Comparison of ENCODE assay signal across 11 cellular contexts in genomic region chr6:43012364-43012763, GRCh38. TPM values are rescaled to one million over a fixed set of nuclear protein-coding genes. Genes with fewer than 3 reads are reported as not detected.
DNase-seq lines count a peak whose midpoint lies in the region; TF ChIP-seq lines count a peak whose summit lies in the region.
"Had no signal": no experiment of that assay in that cellular context is flagged by ENCODE, and none has a peak within 500 bp of the region (broad histone marks: within the 10 kb centered on the region; RNA-seq: fewer than 3 reads in every experiment).

No MANE protein-coding gene starts in this region.

- peak overlapping the region; percentile 73 for H3K9ac ChIP-seq in NT2/D1 (ENCODE audit: insufficient read length, low read depth)
- peak overlapping the region; percentile 73 to 76 for H3K9ac ChIP-seq in duodenal mucosa (ENCODE audit: low read depth in 1 of 2, low read length in 2 of 2)
- H3K9ac ChIP-seq in neural progenitor cell = peak overlapping the region; percentile 74

- no peaks in the 10 kb centered on the region for H4K20me1 ChIP-seq in DOHH2 (ENCODE audit: control insufficient read depth, insufficient read depth, low read depth, low read length)
- H4K20me1 ChIP-seq in neural progenitor cell (ENCODE audit: low read depth) = peaks cover 16% of the 10 kb centered on the region

- H3F3A ChIP-seq in DOHH2 (ENCODE audit: control insufficient read depth, insufficient read depth) = no peaks in the 10 kb centered on the region
- peaks cover 13% of the 10 kb centered on the region for H3F3A ChIP-seq in neural progenitor cell (ENCODE audit: low read depth)

- DNase-seq in NT2/D1 (ENCODE audit: low read depth, low spot score) = no peak
- DNase-seq in neural progenitor cell (ENCODE audit: low spot score) = no peak
- DNase-seq in SKM-1 treated with dmso at 0.1 percent for 144 hours (lab: John Stamatoyannopoulos, UW; ENCODE audit: unreplicated experiment) = no peak
- no peak for DNase-seq in NCI-H1436 (lab: John Stamatoyannopoulos, UW)
- no peak for DNase-seq in NCI-H1417 (lab: John Stamatoyannopoulos, UW)
- no peak for DNase-seq in SIG-M5 (lab: John Stamatoyannopoulos, UW)
- DNase-seq: NCI-H1048, sigmoid colon had no signal

- peak overlapping the region; percentile 88 for H3K4me3 ChIP-seq in DOHH2 (ENCODE audit: low read length)
- H3K4me3 ChIP-seq in NT2/D1 (ENCODE audit: insufficient read length, low read depth) = no peak overlapping the region
- H3K4me3 ChIP-seq in duodenal mucosa (ENCODE audit: low read depth in 1 of 2, low read length in 2 of 2) = peak overlapping the region in 1 of 2 donors; percentile 80
- H3K4me3 ChIP-seq in neural progenitor cell = peak overlapping the region; percentile 82

- no peak for TF ChIP-seq CTCF in DOHH2 (IDR thresholded peaks at IDR 0.05; ENCODE audit: low read depth, low read length, poor library complexity, severe bottlenecking)
- no peak for TF ChIP-seq CTCF in neural progenitor cell (IDR thresholded peaks at IDR 0.05)

- H3K27ac Mint-ChIP-seq in neural progenitor cell = no peak overlapping the region

- H3K9me3 Mint-ChIP-seq in neural progenitor cell = no peaks in the 10 kb centered on the region

- peaks cover 4% of the 10 kb centered on the region for H3K27me3 Mint-ChIP-seq in neural progenitor cell (ENCODE audit: insufficient read depth, low read depth)

- H3K4me1 ChIP-seq in DOHH2 (ENCODE audit: control insufficient read depth, low read length) (peaks cover 36% of the 10 kb centered on the region), NT2/D1 (ENCODE audit: insufficient read depth, insufficient read length) (peaks cover 6% of the 10 kb centered on the region), duodenal mucosa (ENCODE audit: control insufficient read depth in 1 of 2, insufficient read depth in 2 of 2, low read length in 2 of 2) (peaks cover 27 to 34% of the 10 kb centered on the region in 2 donors), neural progenitor cell (peaks cover 18% of the 10 kb centered on the region)

- peak overlapping the region; percentile 95 for H3K4me3 Mint-ChIP-seq in neural progenitor cell

- H3K4me1 Mint-ChIP-seq in neural progenitor cell = peaks cover 32% of the 10 kb centered on the region

- no peaks in the 10 kb centered on the region for H3K9me2 ChIP-seq in DOHH2 (replicated peaks; ENCODE audit: control insufficient read depth, low read length)

- H3K9me3 ChIP-seq in DOHH2 (ENCODE audit: control insufficient read depth, insufficient read depth, low read length) (no peaks in the 10 kb centered on the region), NT2/D1 (ENCODE audit: insufficient read depth, low read length) (no peaks in the 10 kb centered on the region), duodenal mucosa (ENCODE audit: control insufficient read depth in 1 of 2, low read length in 2 of 2) (no peaks in the 10 kb centered on the region), neural progenitor cell (ENCODE audit: low read depth) (no peaks in the 10 kb centered on the region)
- H3K9me3 ChIP-seq: sigmoid colon, SJSA1 had no signal

- H3K36me3 ChIP-seq in DOHH2 (ENCODE audit: control insufficient read depth, low read length) (peaks cover 62% of the 10 kb centered on the region), NT2/D1 (ENCODE audit: insufficient read depth, insufficient read length, low read length) (peaks cover 62% of the 10 kb centered on the region), duodenal mucosa (ENCODE audit: control insufficient read depth in 1 of 2, insufficient read depth in 2 of 2, low read length in 2 of 2) (peaks cover 33 to 54% of the 10 kb centered on the region in 2 donors), neural progenitor cell (no peaks in the 10 kb centered on the region)

- H2AFZ ChIP-seq in neural progenitor cell (replicated peaks) = no peak overlapping the region

- H3K27me3 ChIP-seq in DOHH2 (ENCODE audit: control insufficient read depth, low read length) (no peaks in the 10 kb centered on the region), NT2/D1 (ENCODE audit: insufficient read depth, insufficient read length) (no peaks in the 10 kb centered on the region), duodenal mucosa (ENCODE audit: control insufficient read depth in 1 of 2, insufficient read depth in 2 of 2, low read length in 2 of 2) (no peaks in the 10 kb centered on the region), neural progenitor cell (no peaks in the 10 kb centered on the region)
- H3K27me3 ChIP-seq: sigmoid colon, SJSA1 had no signal

- peaks cover 50% of the 10 kb centered on the region for H3K79me2 ChIP-seq in DOHH2 (ENCODE audit: control insufficient read depth, low read length)
- peaks cover 54% of the 10 kb centered on the region for H3K79me2 ChIP-seq in neural progenitor cell (ENCODE audit: low read depth)

- H3K36me3 Mint-ChIP-seq in neural progenitor cell = peaks cover 22% of the 10 kb centered on the region

- H3K4me2 ChIP-seq in DOHH2 (ENCODE audit: low read length) = peak overlapping the region; percentile 92
- H3K4me2 ChIP-seq in neural progenitor cell = peak overlapping the region; percentile 89

- H3K27ac ChIP-seq in DOHH2 (ENCODE audit: low read depth, low read length) = no peak overlapping the region
- no peak overlapping the region for H3K27ac ChIP-seq in duodenal mucosa (ENCODE audit: low read depth, low read length)
- no peak overlapping the region for H3K27ac ChIP-seq in neural progenitor cell
- H3K27ac ChIP-seq: SJSA1 had no signal

RNA-seq across cellular contexts. Expression of gene MEA1, which starts 1.4 kb away (rescaled TPM):
- 73.1 and 88.3 TPM in 2 replicates for total RNA-seq in neural progenitor cell (ENCODE audit: low replicate concordance)

RNA-seq across cellular contexts. Expression of gene KLHDC3, which starts 1.7 kb away (rescaled TPM):
- total RNA-seq in neural progenitor cell (ENCODE audit: low replicate concordance) = 122 and 165 TPM in 2 replicates

RNA-seq across cellular contexts. Expression of gene RRP36, which starts 9.1 kb away (rescaled TPM):
- 77.8 and 93.3 TPM in 2 replicates for total RNA-seq in neural progenitor cell (ENCODE audit: low replicate concordance)

RNA-seq across cellular contexts. Expression of gene PPP2R5D, which starts 28.0 kb away (rescaled TPM):
- total RNA-seq in neural progenitor cell (ENCODE audit: low replicate concordance) = 75.0 and 103 TPM in 2 replicates

RNA-seq across cellular contexts. Expression of gene PEX6, which starts 33.4 kb away (rescaled TPM):
- 11.3 and 22.4 TPM in 2 replicates for total RNA-seq in neural progenitor cell (ENCODE audit: low replicate concordance)
